ENCODE assay signal across 27 cellular contexts in the genomic region with DNA sequence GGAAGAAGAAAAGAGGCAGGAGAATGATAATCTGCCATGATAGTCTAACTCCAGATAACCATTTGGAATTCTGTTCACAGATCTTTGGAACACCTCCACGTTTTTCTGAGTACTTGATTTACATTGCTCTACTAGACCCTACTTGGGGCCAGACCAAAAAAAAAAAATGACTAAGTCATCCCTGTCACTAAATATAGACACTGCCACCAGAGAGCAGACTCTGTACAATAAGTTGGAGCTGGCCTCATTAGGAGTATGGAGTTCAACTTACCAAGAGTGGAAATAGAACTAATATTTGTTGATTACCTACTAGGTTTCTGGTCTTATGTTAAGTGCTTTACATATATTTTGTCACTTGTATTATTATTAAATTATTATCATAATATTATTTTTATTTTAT.
"Had no signal": no experiment of that assay in that cellular context is flagged by ENCODE, and none has a peak within 500 bp of the region (broad histone marks: within the 10 kb centered on the region; RNA-seq: fewer than 3 reads in every experiment).

No MANE protein-coding gene starts in this region.

- H3K27ac ChIP-seq: ascending aorta, cardiac muscle cell, colonic mucosa, Peyer's patch, RWPE1, WERI-Rb-1 had no signal

- H3K27me3 ChIP-seq: ascending aorta, cardiac muscle cell, colonic mucosa, Peyer's patch had no signal

- H3K27ac Mint-ChIP-seq: activated CD4-positive, alpha-beta memory T cell treated with anti-CD3 and anti-CD28 coated beads, Interleukin-2, amount 10 ng/mL, durations not matched to agents 7 days and 5 days; activated naive CD4-positive, alpha-beta T cell treated with anti-CD3 and anti-CD28 coated beads, Interleukin-2, amount 50 U/mL, for 24 hours; activated naive CD8-positive, alpha-beta T cell treated with anti-CD3 and anti-CD28 coated beads, Interleukin-2, amount 10 ng/mL, durations not matched to agents 7 days and 5 days; activated T-cell treated with anti-CD3 and anti-CD28 coated beads, Interleukin-2, amount 50 U/mL, for 24 hours; activated T-helper 2 cell treated with anti-CD3 and anti-CD28 coated beads, Interferon-gamma antibody, Interleukin-2, Interleukin-4, amounts not matched to agents 10 μg/mL and 5 μg/mL and 100 μg/mL, durations not matched to agents 14 hours and 24 hours and 36 hours had no signal

- H3K9me3 ChIP-seq: ascending aorta, colonic mucosa, Peyer's patch had no signal

- H3K9me3 Mint-ChIP-seq: activated CD4-positive, alpha-beta memory T cell treated with anti-CD3 and anti-CD28 coated beads, Interleukin-2, amount 10 ng/mL, durations not matched to agents 7 days and 5 days; activated naive CD4-positive, alpha-beta T cell treated with anti-CD3 and anti-CD28 coated beads, Interleukin-2, amount 50 U/mL, for 24 hours; activated naive CD8-positive, alpha-beta T cell treated with anti-CD3 and anti-CD28 coated beads, Interleukin-2, amount 10 ng/mL, durations not matched to agents 7 days and 5 days; activated T-cell treated with anti-CD3 and anti-CD28 coated beads, Interleukin-2, amount 50 U/mL, for 24 hours; activated T-helper 2 cell treated with anti-CD3 and anti-CD28 coated beads, Interferon-gamma antibody, Interleukin-2, Interleukin-4, amounts not matched to agents 10 μg/mL and 5 μg/mL and 100 μg/mL, durations not matched to agents 14 hours and 24 hours and 36 hours; central memory CD8-positive, alpha-beta T cell had no signal

- H3K36me3 ChIP-seq: ascending aorta, cardiac muscle cell, colonic mucosa, Peyer's patch, WERI-Rb-1 had no signal

- H3K36me3 Mint-ChIP-seq: activated naive CD4-positive, alpha-beta T cell treated with anti-CD3 and anti-CD28 coated beads, Interleukin-2, amount 50 U/mL, for 24 hours; activated naive CD8-positive, alpha-beta T cell treated with anti-CD3 and anti-CD28 coated beads, Interleukin-2, amount 10 ng/mL, durations not matched to agents 7 days and 5 days had no signal

- DNase-seq: activated CD4-positive, alpha-beta memory T cell treated with anti-CD3 and anti-CD28 coated beads, Interleukin-2, amount 10 ng/mL, durations not matched to agents 7 days and 5 days; activated CD4-positive, alpha-beta T cell treated with anti-CD3 and anti-CD28 coated beads for 1 hour; activated CD4-positive, alpha-beta T cell treated with anti-CD3 and anti-CD28 coated beads for 48 hours; activated CD4-positive, CD25-positive, alpha-beta regulatory T cell; activated gamma-delta T cell; activated naive CD4-positive, alpha-beta T cell treated with Interleukin-2 at 50 U/mL for 16 hours; activated naive CD8-positive, alpha-beta T cell treated with anti-CD3 and anti-CD28 coated beads, Interleukin-2, amount 10 ng/mL, durations not matched to agents 7 days and 5 days; activated T-cell treated with anti-CD3 and anti-CD28 coated beads, Interleukin-2, amount 50 U/mL, for 24 hours; amygdala; colonic mucosa; NCI-H1105; NCI-H1417 treated with DMSO at 0.1 percent for 48 hours; NCI-H187 treated with DMSO at 0.1 percent for 48 hours; NCI-H2081; NCI-H226; NCI-H524 treated with DMSO at 0.1 percent for 48 hours; PC-3; Peyer's patch; T1000; WERI-Rb-1 had no signal

- ATAC-seq: PC-3, Right ventricle myocardium inferior had no signal

- H3K4me3 Mint-ChIP-seq: activated CD4-positive, alpha-beta memory T cell treated with anti-CD3 and anti-CD28 coated beads, Interleukin-2, amount 10 ng/mL, durations not matched to agents 7 days and 5 days; activated naive CD4-positive, alpha-beta T cell treated with anti-CD3 and anti-CD28 coated beads, Interleukin-2, amount 50 U/mL, for 24 hours; activated naive CD8-positive, alpha-beta T cell treated with anti-CD3 and anti-CD28 coated beads, Interleukin-2, amount 10 ng/mL, durations not matched to agents 7 days and 5 days; activated T-cell treated with anti-CD3 and anti-CD28 coated beads, Interleukin-2, amount 50 U/mL, for 24 hours; central memory CD8-positive, alpha-beta T cell had no signal

- H3K4me3 ChIP-seq: ascending aorta, cardiac muscle cell, colonic mucosa, Peyer's patch had no signal

- H3K27me3 Mint-ChIP-seq: activated T-cell treated with anti-CD3 and anti-CD28 coated beads, Interleukin-2, amount 50 U/mL, for 24 hours had no signal

- H3K4me1 ChIP-seq: ascending aorta, colonic mucosa, Peyer's patch had no signal

- H3K4me1 Mint-ChIP-seq: activated CD4-positive, alpha-beta memory T cell treated with anti-CD3 and anti-CD28 coated beads, Interleukin-2, amount 10 ng/mL, durations not matched to agents 7 days and 5 days; activated naive CD8-positive, alpha-beta T cell treated with anti-CD3 and anti-CD28 coated beads, Interleukin-2, amount 10 ng/mL, durations not matched to agents 7 days and 5 days; central memory CD8-positive, alpha-beta T cell had no signal
